ENCODE assay signal across 8 cellular contexts in the genomic region with DNA sequence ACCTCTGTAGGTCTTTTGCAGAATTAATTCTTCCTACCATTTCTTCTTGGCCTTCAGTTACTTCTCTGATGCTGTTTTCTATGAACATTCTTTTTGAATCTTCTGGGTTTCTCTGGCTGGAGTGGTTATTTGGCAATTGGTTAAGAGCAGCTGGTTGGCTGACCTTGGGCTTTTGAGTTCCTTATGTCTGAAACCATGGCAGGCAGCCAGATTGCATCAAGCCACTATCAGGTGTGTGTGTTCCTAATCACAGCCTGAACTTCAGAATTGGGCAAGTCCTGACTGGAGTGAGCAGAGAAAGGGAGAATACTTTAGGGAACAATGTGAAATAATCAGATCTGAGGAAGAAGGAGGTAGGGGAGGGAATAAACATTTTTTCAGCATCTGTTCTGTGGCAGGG.
DNase-seq lines count a peak whose midpoint lies in the region; ATAC-seq and TF ChIP-seq lines count a peak whose summit lies in the region.

No MANE protein-coding gene starts in this region.

- no peaks in the 10 kb centered on the region for H3K36me3 Mint-ChIP-seq in activated naive CD8-positive, alpha-beta T cell treated with anti-CD3 and anti-CD28 coated beads, Interleukin-2, amount 10 ng/mL, durations not matched to agents 7 days and 5 days
- H3K36me3 Mint-ChIP-seq in activated naive CD8-positive, alpha-beta T cell treated with anti-CD3 and anti-CD28 coated beads, Interleukin-2, amount 50 U/mL, for 24 hours (ENCODE audit: low read depth), result peaks cover 2% of the 10 kb centered on the region

- no peak for TF ChIP-seq POLR2A in vagina (IDR thresholded peaks at IDR 0.05)

- H3K27me3 ChIP-seq in lower lobe of right lung (ENCODE audit: low read depth), result no peaks in the 10 kb centered on the region
- no peaks in the 10 kb centered on the region for H3K27me3 ChIP-seq in vagina

- no peak for ATAC-seq in activated naive CD8-positive, alpha-beta T cell treated with anti-CD3 and anti-CD28 coated beads, Interleukin-2, amount 10 ng/mL, durations not matched to agents 7 days and 5 days (ENCODE audit: low read depth)
- ATAC-seq in activated naive CD8-positive, alpha-beta T cell treated with anti-CD3 and anti-CD28 coated beads, Interleukin-2, amount 50 U/mL, for 24 hours, result no peak
- peak; percentile 78 to 85 for ATAC-seq in lower lobe of right lung
- no peak for ATAC-seq in HG03108 (IDR thresholded peaks at IDR 0.05; ENCODE audit: unreplicated experiment)
- ATAC-seq in HG03442 (IDR thresholded peaks at IDR 0.05; ENCODE audit: unreplicated experiment), result no peak
- ATAC-seq in HG02798 (IDR thresholded peaks at IDR 0.05; ENCODE audit: poor library complexity, unreplicated experiment), result no peak

- peak overlapping the region; percentile 22 for H3K27ac Mint-ChIP-seq in activated naive CD8-positive, alpha-beta T cell treated with anti-CD3 and anti-CD28 coated beads, Interleukin-2, amount 10 ng/mL, durations not matched to agents 7 days and 5 days
- no peak overlapping the region for H3K27ac Mint-ChIP-seq in activated naive CD8-positive, alpha-beta T cell treated with anti-CD3 and anti-CD28 coated beads, Interleukin-2, amount 50 U/mL, for 24 hours

- no peak overlapping the region for H3K4me3 ChIP-seq in lower lobe of right lung
- no peak overlapping the region for H3K4me3 ChIP-seq in vagina

- POLR2A ChIA-PET in activated naive CD8-positive, alpha-beta T cell treated with anti-CD3 and anti-CD28 coated beads, Interleukin-2, amount 10 ng/mL, durations not matched to agents 7 days and 5 days (lab: Charles Lee), result no interaction called here

- intact Hi-C loops in lower lobe of right lung (cut with DNase I) (no loop called here), vagina (cut with DNase I) (loop anchor here (10.0 kb wide), 1 partner anchor 87 kb away; the partner anchor contains the start of gene ARHGAP10)

- peaks cover 1% of the 10 kb centered on the region for H3K4me1 Mint-ChIP-seq in activated naive CD8-positive, alpha-beta T cell treated with anti-CD3 and anti-CD28 coated beads, Interleukin-2, amount 10 ng/mL, durations not matched to agents 7 days and 5 days
- no peaks in the 10 kb centered on the region for H3K4me1 Mint-ChIP-seq in activated naive CD8-positive, alpha-beta T cell treated with anti-CD3 and anti-CD28 coated beads, Interleukin-2, amount 50 U/mL, for 24 hours

- H3K27ac ChIP-seq in lower lobe of right lung (no peak overlapping the region), vagina (peak overlapping the region; percentile 27)

- H3K4me3 Mint-ChIP-seq in activated naive CD8-positive, alpha-beta T cell treated with anti-CD3 and anti-CD28 coated beads, Interleukin-2, amount 10 ng/mL, durations not matched to agents 7 days and 5 days, result no peak overlapping the region
- no peak overlapping the region for H3K4me3 Mint-ChIP-seq in activated naive CD8-positive, alpha-beta T cell treated with anti-CD3 and anti-CD28 coated beads, Interleukin-2, amount 50 U/mL, for 24 hours

- no peak for DNase-seq in activated naive CD8-positive, alpha-beta T cell treated with anti-CD3 and anti-CD28 coated beads, Interleukin-2, amount 10 ng/mL, durations not matched to agents 7 days and 5 days
- DNase-seq in activated naive CD8-positive, alpha-beta T cell treated with anti-CD3 and anti-CD28 coated beads, Interleukin-2, amount 50 U/mL, for 24 hours, result no peak
- DNase-seq in cerebellar cortex (ENCODE audit: low spot score) (peak; percentile 9), lower lobe of right lung (peak; percentile 86), vagina (ENCODE audit: extremely low spot score in 2 of 2) (no peak)

- H3K4me1 ChIP-seq in lower lobe of right lung (peaks cover 29% of the 10 kb centered on the region), vagina (peaks cover 49% of the 10 kb centered on the region)

- H3K27me3 Mint-ChIP-seq in activated naive CD8-positive, alpha-beta T cell treated with anti-CD3 and anti-CD28 coated beads, Interleukin-2, amount 10 ng/mL, durations not matched to agents 7 days and 5 days, result no peaks in the 10 kb centered on the region
- H3K27me3 Mint-ChIP-seq in activated naive CD8-positive, alpha-beta T cell treated with anti-CD3 and anti-CD28 coated beads, Interleukin-2, amount 50 U/mL, for 24 hours, result no peaks in the 10 kb centered on the region

- no peaks in the 10 kb centered on the region for H3K9me3 Mint-ChIP-seq in activated naive CD8-positive, alpha-beta T cell treated with anti-CD3 and anti-CD28 coated beads, Interleukin-2, amount 10 ng/mL, durations not matched to agents 7 days and 5 days
- H3K9me3 Mint-ChIP-seq in activated naive CD8-positive, alpha-beta T cell treated with anti-CD3 and anti-CD28 coated beads, Interleukin-2, amount 50 U/mL, for 24 hours, result no peaks in the 10 kb centered on the region

- H3K36me3 ChIP-seq in lower lobe of right lung (no peaks in the 10 kb centered on the region), vagina (no peaks in the 10 kb centered on the region)

- TF ChIP-seq CTCF in lower lobe of right lung (IDR thresholded peaks at IDR 0.05) (no peak), vagina (IDR thresholded peaks at IDR 0.05) (no peak)

- H3K9me3 ChIP-seq in lower lobe of right lung (no peaks in the 10 kb centered on the region), vagina (no peaks in the 10 kb centered on the region)

Comparison
In these comparisons a context has a peak if more than half of its experiments do, and no peak if none do; other contexts are left out.
1. ATAC-seq: peak in lower lobe of right lung (2 of 2); none in activated naive CD8-positive, alpha-beta T cell treated with anti-CD3 and anti-CD28 coated beads, Interleukin-2, amount 10 ng/mL, durations not matched to agents 7 days and 5 days (single experiment), activated naive CD8-positive, alpha-beta T cell treated with anti-CD3 and anti-CD28 coated beads, Interleukin-2, amount 50 U/mL, for 24 hours (single experiment), HG03108 (single experiment), HG03442 (single experiment) and HG02798 (single experiment).
2. DNase-seq: peak in cerebellar cortex (single experiment) and lower lobe of right lung (single experiment); none in activated naive CD8-positive, alpha-beta T cell treated with anti-CD3 and anti-CD28 coated beads, Interleukin-2, amount 10 ng/mL, durations not matched to agents 7 days and 5 days (single experiment), activated naive CD8-positive, alpha-beta T cell treated with anti-CD3 and anti-CD28 coated beads, Interleukin-2, amount 50 U/mL, for 24 hours (single experiment) and vagina (0 of 2).